ENCODE assay signal across 9 cellular contexts in the genomic region with DNA sequence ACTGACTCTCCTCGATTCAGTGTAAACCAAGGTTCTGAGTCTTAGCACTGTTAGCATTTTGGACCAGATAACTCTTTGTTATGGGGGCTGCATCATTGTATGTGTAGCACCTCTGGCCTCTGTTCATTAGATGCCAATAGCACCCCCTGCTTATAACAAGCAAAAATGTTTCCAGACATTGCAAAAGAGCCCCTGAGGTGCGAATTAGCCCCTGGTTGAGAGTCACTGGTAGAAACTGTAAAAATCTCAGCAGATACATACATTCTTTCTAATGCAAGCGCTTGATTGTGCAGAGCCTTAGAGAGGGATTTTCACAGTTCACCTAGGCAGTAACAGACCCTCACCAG. TPM values are rescaled to one million over a fixed set of nuclear protein-coding genes. Genes with fewer than 3 reads are reported as not detected.
DNase-seq lines count a peak whose midpoint lies in the region; ATAC-seq and TF ChIP-seq lines count a peak whose summit lies in the region.
"Had no signal": no experiment of that assay in that cellular context is flagged by ENCODE, and none has a peak within 500 bp of the region (broad histone marks: within the 10 kb centered on the region; RNA-seq: fewer than 3 reads in every experiment).

No MANE protein-coding gene starts in this region.

- peak overlapping the region; percentile 72 for H3K27ac Mint-ChIP-seq in HFFc6
- H3K27ac Mint-ChIP-seq in activated CD4-positive, alpha-beta memory T cell treated with anti-CD3 and anti-CD28 coated beads, Interleukin-2, amount 10 ng/mL, durations not matched to agents 7 days and 5 days = no peak overlapping the region
- H3K27ac Mint-ChIP-seq in immature natural killer cell = peak overlapping the region; percentile 84 to 98 (median 96)

- no peaks in the 10 kb centered on the region for H3K27me3 ChIP-seq in skeletal muscle tissue (ENCODE audit: control insufficient read depth in 3 of 3, insufficient read depth in 3 of 3, low read length in 3 of 3)

- H3K4me1 Mint-ChIP-seq in HFFc6 (ENCODE audit: low read depth) (peaks cover 85% of the 10 kb centered on the region), immature natural killer cell (peaks cover 64 to 79% of the 10 kb centered on the region in 2 donors)
- peaks cover 81% of the 10 kb centered on the region for H3K4me1 Mint-ChIP-seq in activated CD4-positive, alpha-beta memory T cell treated with anti-CD3 and anti-CD28 coated beads, Interleukin-2, amount 10 ng/mL, durations not matched to agents 7 days and 5 days

- H3K27ac ChIP-seq in skeletal muscle tissue (ENCODE audit: low read depth, low read length) = peak overlapping the region; percentile 97

- H3K9me3 Mint-ChIP-seq in HFFc6 (no peaks in the 10 kb centered on the region), immature natural killer cell (no peaks in the 10 kb centered on the region)
- no peaks in the 10 kb centered on the region for H3K9me3 Mint-ChIP-seq in activated CD4-positive, alpha-beta memory T cell treated with anti-CD3 and anti-CD28 coated beads, Interleukin-2, amount 10 ng/mL, durations not matched to agents 7 days and 5 days

- CTCF ChIA-PET in activated CD4-positive, alpha-beta memory T cell treated with anti-CD3 and anti-CD28 coated beads, Interleukin-2, amount 10 ng/mL, durations not matched to agents 7 days and 5 days (lab: Charles Lee) = interaction anchor here (0.8 to 2.2 kb wide), 7 partner anchors 9 to 129 kb away, joined by 3 to 11 read pairs (median 3); no protein-coding TSS in a partner anchor

- no peak for ATAC-seq in GM21367 (IDR thresholded peaks at IDR 0.05; ENCODE audit: unreplicated experiment)

- no peak for TF ChIP-seq CTCF in HFFc6 (IDR thresholded peaks at IDR 0.05)

- DNase-seq in HFFc6 = no peak
- no peak for DNase-seq in activated CD4-positive, alpha-beta memory T cell treated with anti-CD3 and anti-CD28 coated beads, Interleukin-2, amount 10 ng/mL, durations not matched to agents 7 days and 5 days
- no peak for DNase-seq in immature natural killer cell
- DNase-seq in NCI-H1436 (lab: John Stamatoyannopoulos, UW) = no peak
- DNase-seq in MV-4-11 (lab: John Stamatoyannopoulos, UW) = no peak
- no peak for DNase-seq in GM19240 (ENCODE audit: insufficient read length, low spot score)
- DNase-seq: activated CD4-positive, alpha-beta T cell treated with anti-CD3 and anti-CD28 coated beads for 48 hours had no signal

- peaks cover 0 to 3% (median 0%) of the 10 kb centered on the region in 3 donors for H3K36me3 ChIP-seq in skeletal muscle tissue (ENCODE audit: control insufficient read depth in 3 of 3, insufficient read depth in 3 of 3, low read length in 3 of 3)

- H3K9me3 ChIP-seq in skeletal muscle tissue (ENCODE audit: control insufficient read depth in 3 of 3, low read length in 3 of 3) = no peaks in the 10 kb centered on the region

- peak overlapping the region; percentile 87 to 98 (median 93) for H3K9ac ChIP-seq in skeletal muscle tissue (ENCODE audit: low read depth in 1 of 3, low read length in 3 of 3)

- peaks cover 53 to 59% (median 54%) of the 10 kb centered on the region in 3 donors for H3K4me1 ChIP-seq in skeletal muscle tissue (ENCODE audit: control insufficient read depth in 3 of 3, insufficient read depth in 3 of 3, low read length in 3 of 3)

- H3K36me3 Mint-ChIP-seq in HFFc6 (ENCODE audit: low read depth) (peaks cover 15% of the 10 kb centered on the region; the same call in 1 of the 2 replicates), immature natural killer cell (peaks cover 37 to 54% (median 50%) of the 10 kb centered on the region in 3 donors)
- H3K36me3 Mint-ChIP-seq in activated CD4-positive, alpha-beta memory T cell treated with anti-CD3 and anti-CD28 coated beads, Interleukin-2, amount 10 ng/mL, durations not matched to agents 7 days and 5 days (ENCODE audit: low read depth) = peaks cover 17% of the 10 kb centered on the region

- H3K27me3 Mint-ChIP-seq in HFFc6 (ENCODE audit: insufficient read depth) (peaks cover 1% of the 10 kb centered on the region; the same call in 1 of the 2 replicates), immature natural killer cell (ENCODE audit: low read depth in 3 of 3) (peaks cover 1 to 19% (median 8%) of the 10 kb centered on the region in 3 donors)
- peaks cover 20% of the 10 kb centered on the region for H3K27me3 Mint-ChIP-seq in activated CD4-positive, alpha-beta memory T cell treated with anti-CD3 and anti-CD28 coated beads, Interleukin-2, amount 10 ng/mL, durations not matched to agents 7 days and 5 days

- H3K4me3 Mint-ChIP-seq in HFFc6 (peak overlapping the region; percentile 94), immature natural killer cell (peak overlapping the region; percentile 96 to 99 (median 98))
- peak overlapping the region; percentile 78 for H3K4me3 Mint-ChIP-seq in activated CD4-positive, alpha-beta memory T cell treated with anti-CD3 and anti-CD28 coated beads, Interleukin-2, amount 10 ng/mL, durations not matched to agents 7 days and 5 days

- peak overlapping the region; percentile 89 to 97 (median 96) for H3K4me3 ChIP-seq in skeletal muscle tissue (ENCODE audit: low read length in 3 of 3)

- POLR2A ChIA-PET in activated CD4-positive, alpha-beta memory T cell treated with anti-CD3 and anti-CD28 coated beads, Interleukin-2, amount 10 ng/mL, durations not matched to agents 7 days and 5 days (lab: Charles Lee) = interaction anchor here (1.9 to 2.1 kb wide), 2 partner anchors 9 to 17 kb away, joined by 4 to 15 read pairs; no protein-coding TSS in a partner anchor

RNA-seq across cellular contexts. Expression of a gene that starts 2.8 kb away (rescaled TPM):
- 1 to 10 TPM; 2.0 to 4.0 (median 3.7) TPM for total RNA-seq in HFFc6 (2021; fragmentation: NEBNext Ultra II Directional; extraction: Animal tissue kit (Norgen Biotek cat#: 25700))
- 1 to 10 TPM; 6.7 to 6.9 TPM for total RNA-seq in activated CD4-positive, alpha-beta memory T cell treated with anti-CD3 and anti-CD28 coated beads, Interleukin-2, amount 10 ng/mL, durations not matched to agents 7 days and 5 days
- 10 to 100 TPM; 34.4 to 65.2 (median 54.1) TPM for polyA plus RNA-seq in immature natural killer cell
- total RNA-seq in skeletal muscle tissue = 3.1 TPM
